1 cellular context compared by ENCODE assay signal in the genomic region with DNA sequence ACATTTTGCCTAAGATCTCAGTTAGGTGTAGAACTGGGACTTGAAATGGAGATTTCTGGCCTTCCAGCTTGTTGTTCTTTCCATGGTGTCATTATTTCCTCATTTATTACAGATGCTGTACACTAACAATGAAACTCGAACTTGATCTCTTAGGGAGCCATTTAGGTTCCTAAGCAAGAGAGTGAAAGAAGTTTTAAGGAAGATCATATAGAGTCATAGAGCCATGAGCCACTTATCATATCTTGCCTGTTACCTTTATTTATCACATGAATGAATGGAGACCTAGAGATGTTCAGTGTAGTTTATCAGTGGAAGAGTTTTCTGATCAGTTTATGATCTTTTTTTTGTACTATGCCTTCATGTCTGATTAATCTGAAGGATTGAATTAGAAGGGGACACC.
TF ChIP-seq lines count a peak whose summit lies in the region.

No MANE protein-coding gene starts in this region.

TF ChIP-seq in HepG2, 621 proteins besides CTCF, POLR2A, EP300 and RAD21:
- TF ChIP-seq ZBTB4 (CRISPR knock-in tag; IDR thresholded peaks at IDR 0.05; ENCODE audit: borderline replicate concordance) = no peak
- TF ChIP-seq, protein P1, sequence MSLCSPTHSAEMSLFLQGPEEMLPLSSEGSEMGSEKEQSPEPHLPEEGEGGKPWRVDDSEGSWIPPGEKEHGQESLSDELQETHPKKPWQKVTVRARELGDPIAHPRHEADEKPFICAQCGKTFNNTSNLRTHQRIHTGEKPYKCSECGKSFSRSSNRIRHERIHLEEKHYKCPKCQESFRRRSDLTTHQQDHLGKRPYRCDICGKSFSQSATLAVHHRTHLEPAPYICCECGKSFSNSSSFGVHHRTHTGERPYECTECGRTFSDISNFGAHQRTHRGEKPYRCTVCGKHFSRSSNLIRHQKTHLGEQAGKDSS (CRISPR knock-in tag; IDR thresholded peaks at IDR 0.05; ENCODE audit: borderline replicate concordance, low read depth) = no peak
